1 cellular context compared by ENCODE assay signal in the genomic region with DNA sequence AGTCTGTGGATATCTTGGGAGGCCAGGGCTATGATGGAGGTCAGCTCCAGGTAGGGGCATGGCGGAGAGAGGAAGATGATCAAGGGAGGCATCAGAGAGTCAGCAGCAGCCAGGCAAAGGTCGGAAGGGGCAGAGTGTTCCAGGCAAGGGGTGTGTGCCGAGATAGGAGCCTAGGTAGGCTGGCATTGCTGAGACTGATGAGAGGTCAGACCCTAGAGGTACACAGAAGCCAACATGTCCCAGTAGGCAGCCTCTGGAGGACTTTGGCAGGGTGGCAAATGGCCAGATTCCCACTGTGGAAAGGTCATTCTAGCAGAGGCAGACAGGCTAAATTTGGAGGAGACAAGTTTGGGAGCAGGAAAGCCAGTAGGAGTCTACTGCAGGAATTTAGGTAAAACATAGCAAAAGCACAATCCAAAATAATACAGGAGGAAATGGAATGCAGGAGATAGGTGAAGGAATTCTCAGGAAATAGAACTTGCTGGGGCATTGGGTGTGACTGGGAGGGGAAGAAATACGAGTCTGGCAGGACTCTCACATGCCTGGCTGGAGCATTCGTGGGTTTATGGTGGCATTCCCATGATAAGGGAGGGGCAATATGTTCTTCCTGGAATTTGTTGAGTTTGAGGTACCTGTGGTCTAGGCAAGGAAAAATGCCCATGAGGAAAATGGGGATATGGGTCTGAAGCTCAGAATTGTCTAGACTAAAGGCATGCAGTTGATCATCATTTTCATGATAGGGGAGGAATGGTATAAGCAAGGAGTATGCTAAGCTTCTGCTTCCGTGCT.
TF ChIP-seq lines count a peak whose summit lies in the region.

No MANE protein-coding gene starts in this region.

TF ChIP-seq in liver, 16 proteins besides CTCF, POLR2A, EP300 and RAD21 (continued from another document):
- TF ChIP-seq, protein P1, sequence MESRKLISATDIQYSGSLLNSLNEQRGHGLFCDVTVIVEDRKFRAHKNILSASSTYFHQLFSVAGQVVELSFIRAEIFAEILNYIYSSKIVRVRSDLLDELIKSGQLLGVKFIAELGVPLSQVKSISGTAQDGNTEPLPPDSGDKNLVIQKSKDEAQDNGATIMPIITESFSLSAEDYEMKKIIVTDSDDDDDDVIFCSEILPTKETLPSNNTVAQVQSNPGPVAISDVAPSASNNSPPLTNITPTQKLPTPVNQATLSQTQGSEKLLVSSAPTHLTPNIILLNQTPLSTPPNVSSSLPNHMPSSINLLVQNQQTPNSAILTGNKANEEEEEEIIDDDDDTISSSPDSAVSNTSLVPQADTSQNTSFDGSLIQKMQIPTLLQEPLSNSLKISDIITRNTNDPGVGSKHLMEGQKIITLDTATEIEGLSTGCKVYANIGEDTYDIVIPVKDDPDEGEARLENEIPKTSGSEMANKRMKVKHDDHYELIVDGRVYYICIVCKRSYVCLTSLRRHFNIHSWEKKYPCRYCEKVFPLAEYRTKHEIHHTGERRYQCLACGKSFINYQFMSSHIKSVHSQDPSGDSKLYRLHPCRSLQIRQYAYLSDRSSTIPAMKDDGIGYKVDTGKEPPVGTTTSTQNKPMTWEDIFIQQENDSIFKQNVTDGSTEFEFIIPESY (IDR thresholded peaks at IDR 0.05), result peak; percentile 79
- TF ChIP-seq HNF4A (conservative IDR thresholded peaks at IDR 0.05) (peak; percentile 96 to 97), NR2F2 (IDR thresholded peaks at IDR 0.05) (peak; percentile 88), TAF1 (conservative IDR thresholded peaks at IDR 0.05) (no peak)
